ENCODE assay signal across 16 cellular contexts in genomic region chr4:119139316-119139715, GRCh38. TPM values are rescaled to one million over a fixed set of nuclear protein-coding genes. Genes with fewer than 3 reads are reported as not detected.
DNase-seq lines count a peak whose midpoint lies in the region; ATAC-seq and TF ChIP-seq lines count a peak whose summit lies in the region.
"Had no signal": no experiment of that assay in that cellular context is flagged by ENCODE, and none has a peak within 500 bp of the region (broad histone marks: within the 10 kb centered on the region; RNA-seq: fewer than 3 reads in every experiment).

No MANE protein-coding gene starts in this region.

- peak overlapping the region; percentile 77 for H3K4me3 Mint-ChIP-seq in T-helper 17 cell
- H3K4me3 Mint-ChIP-seq in stimulated activated effector memory CD8-positive, alpha-beta T cell treated with anti-CD3 and anti-CD28 coated beads, Interleukin-12 subunit alpha, Interleukin-12 subunit beta, amount 100 ng/mL, for 72 hours = no peak overlapping the region
- H3K4me3 Mint-ChIP-seq: WTC11 had no signal

- H3K36me3 ChIP-seq in cardiac muscle cell (no peaks in the 10 kb centered on the region), fibroblast of lung (ENCODE audit: control insufficient read depth, insufficient read depth, low read length) (no peaks in the 10 kb centered on the region)

- H3K9me3 ChIP-seq in cardiac muscle cell (ENCODE audit: low read depth) (no peaks in the 10 kb centered on the region), T-helper 17 cell (ENCODE audit: control insufficient read depth, low read length, poor library complexity, severe bottlenecking) (no peaks in the 10 kb centered on the region), fibroblast of lung (ENCODE audit: control insufficient read depth, insufficient read depth, low read depth, low read length) (no peaks in the 10 kb centered on the region)
- H3K9me3 ChIP-seq: mucosa of descending colon had no signal

- intact Hi-C loops in Right ventricle myocardium inferior (cut with DNase I) = loop anchor here (5.0 kb wide), 2 partner anchors 57 to 157 kb away; no protein-coding TSS in a partner anchor

- H3K27ac Mint-ChIP-seq in T-helper 17 cell = peak overlapping the region; percentile 88
- H3K27ac Mint-ChIP-seq in stimulated activated effector memory CD8-positive, alpha-beta T cell treated with anti-CD3 and anti-CD28 coated beads, Interleukin-12 subunit alpha, Interleukin-12 subunit beta, amount 100 ng/mL, for 72 hours = peak overlapping the region; percentile 16
- H3K27ac Mint-ChIP-seq: WTC11 had no signal

- peaks cover 37% of the 10 kb centered on the region for H3K4me1 ChIP-seq in cardiac muscle cell (ENCODE audit: low read depth)
- peaks cover 5% of the 10 kb centered on the region for H3K4me1 ChIP-seq in fibroblast of lung (ENCODE audit: control insufficient read depth, extremely low read depth, insufficient read depth, low read length)

- peak overlapping the region; percentile 8 for H3K27ac ChIP-seq in cardiac muscle cell
- H3K27ac ChIP-seq in fibroblast of lung (ENCODE audit: insufficient read depth, low read length) = no peak overlapping the region

- H3K4me1 Mint-ChIP-seq in T-helper 17 cell = peaks cover 37% of the 10 kb centered on the region
- H3K4me1 Mint-ChIP-seq in stimulated activated effector memory CD8-positive, alpha-beta T cell treated with anti-CD3 and anti-CD28 coated beads, Interleukin-12 subunit alpha, Interleukin-12 subunit beta, amount 100 ng/mL, for 72 hours = peaks cover 10% of the 10 kb centered on the region

- no peaks in the 10 kb centered on the region for H3K27me3 Mint-ChIP-seq in T-helper 17 cell

- H3K79me2 ChIP-seq in fibroblast of lung (ENCODE audit: control insufficient read depth, insufficient read depth, low read length) = no peaks in the 10 kb centered on the region

- H3K4me3 ChIP-seq in cardiac muscle cell = no peak overlapping the region
- no peak overlapping the region for H3K4me3 ChIP-seq in fibroblast of lung (replicated peaks in 1 of 4; ENCODE audit: control extremely low read depth in 1 of 4, insufficient read depth in 1 of 4, low read depth in 3 of 4, low read length in 4 of 4)
- H3K4me3 ChIP-seq: mucosa of descending colon, skin epidermis had no signal

- H3K27me3 ChIP-seq in cardiac muscle cell = no peaks in the 10 kb centered on the region
- H3K27me3 ChIP-seq in fibroblast of lung (ENCODE audit: control insufficient read depth, insufficient read depth, low read length) = no peaks in the 10 kb centered on the region

- no peaks in the 10 kb centered on the region for H3K36me3 Mint-ChIP-seq in T-helper 17 cell (ENCODE audit: low read depth)
- no peaks in the 10 kb centered on the region for H3K36me3 Mint-ChIP-seq in stimulated activated effector memory CD8-positive, alpha-beta T cell treated with anti-CD3 and anti-CD28 coated beads, Interleukin-12 subunit alpha, Interleukin-12 subunit beta, amount 100 ng/mL, for 72 hours
- H3K36me3 Mint-ChIP-seq: WTC11 had no signal

- H3K4me2 ChIP-seq in fibroblast of lung (ENCODE audit: extremely low read depth, insufficient read depth, low read length) = no peak overlapping the region

- no peak overlapping the region for H3K9ac ChIP-seq in fibroblast of lung (ENCODE audit: insufficient read depth, low read length)

- TF ChIP-seq CTCF in cardiac muscle cell (IDR thresholded peaks at IDR 0.05; ENCODE audit: low read depth, low read length) (no peak), fibroblast of lung (conservative IDR thresholded peaks at IDR 0.05 in 1 of 2, IDR thresholded peaks at IDR 0.05 in 1 of 2; ENCODE audit: low read depth in 1 of 2, low read length in 2 of 2) (no peak)

- no peaks in the 10 kb centered on the region for H4K20me1 ChIP-seq in fibroblast of lung (ENCODE audit: control insufficient read depth, extremely low read depth, insufficient read depth, low read length)

- no peaks in the 10 kb centered on the region for H3K9me3 Mint-ChIP-seq in stimulated activated effector memory CD8-positive, alpha-beta T cell treated with anti-CD3 and anti-CD28 coated beads, Interleukin-12 subunit alpha, Interleukin-12 subunit beta, amount 100 ng/mL, for 72 hours
- H3K9me3 Mint-ChIP-seq: WTC11 had no signal

- ATAC-seq in Right ventricle myocardium inferior (no peak), T-helper 17 cell (no peak), HG03460 (IDR thresholded peaks at IDR 0.05; ENCODE audit: unreplicated experiment) (no peak)
- no peak for ATAC-seq in stimulated activated effector memory CD8-positive, alpha-beta T cell treated with anti-CD3 and anti-CD28 coated beads, Interleukin-12 subunit alpha, Interleukin-12 subunit beta, amount 100 ng/mL, for 72 hours
- ATAC-seq: WTC11 had no signal

- DNase-seq in cardiac muscle cell (ENCODE audit: low read depth in 1 of 2, low spot score in 1 of 2) (peak in 1 of 2 donors; percentile 37), Right ventricle myocardium inferior (ENCODE audit: missing footprints) (no peak), T-helper 17 cell (no peak), fibroblast of lung (ENCODE audit: low read depth in 2 of 2) (peak; percentile 18 to 23), NCI-H2171 treated with DMSO at 0.1 percent for 48 hours (lab: John Stamatoyannopoulos, UW) (no peak)
- DNase-seq in stimulated activated effector memory CD8-positive, alpha-beta T cell treated with anti-CD3 and anti-CD28 coated beads, Interleukin-12 subunit alpha, Interleukin-12 subunit beta, amount 100 ng/mL, for 72 hours (ENCODE audit: low spot score in 2 of 2) = no peak
- DNase-seq in stimulated activated CD4-positive, alpha-beta T cell treated with anti-CD3 and anti-CD28 coated beads, Interleukin-1b, Interleukin-23, amount 100 ng/mL, for 48 hours = no peak
- DNase-seq: activated naive CD4-positive, alpha-beta T cell treated with Interleukin-2 at 50 U/mL for 16 hours; mucosa of descending colon; NCI-H1048; SHP77 treated with DMSO at 0.1 percent for 48 hours had no signal

- peak overlapping the region; percentile 61 for H2AFZ ChIP-seq in fibroblast of lung (ENCODE audit: low read length)

RNA-seq across cellular contexts. Expression of gene MYOZ2, which starts 3.7 kb away (rescaled TPM):
- total RNA-seq in cardiac muscle cell (18.0 and 29.0 TPM in 2 replicates), Right ventricle myocardium inferior (748 TPM), T-helper 17 cell (not detected), fibroblast of lung (0.17 and 0.26 TPM in 2 replicates)
- polyA plus RNA-seq in cardiac muscle cell (45.1 and 54.0 TPM in 2 replicates), fibroblast of lung (0.55 and 0.59 TPM in 2 replicates)
- 0.30 and 0.32 TPM in 2 replicates for polyA plus RNA-seq in fibroblast of lung (2012)
- polyA minus RNA-seq in fibroblast of lung (ENCODE audit: low replicate concordance) = not detected in 2 replicates
- total RNA-seq: G401, NCI-H460, WTC11 had no signal

Comparison
In these comparisons a context has a peak if more than half of its experiments do, and no peak if none do; other contexts are left out.
1. RNA of gene MYOZ2, which starts 3.7 kb away (total RNA-seq): 748 TPM in Right ventricle myocardium inferior (single experiment); 18.0 to 29.0 TPM in cardiac muscle cell, 0.17 to 0.26 TPM in fibroblast of lung and not detected in T-helper 17 cell; every median in the first group is over 10 times any median in the second.
2. DNase-seq: peak in fibroblast of lung (2 of 2); none in Right ventricle myocardium inferior (single experiment), T-helper 17 cell (0 of 3), stimulated activated effector memory CD8-positive, alpha-beta T cell treated with anti-CD3 and anti-CD28 coated beads, Interleukin-12 subunit alpha, Interleukin-12 subunit beta, amount 100 ng/mL, for 72 hours (0 of 2), NCI-H2171 treated with DMSO at 0.1 percent for 48 hours (single experiment) and stimulated activated CD4-positive, alpha-beta T cell treated with anti-CD3 and anti-CD28 coated beads, Interleukin-1b, Interleukin-23, amount 100 ng/mL, for 48 hours (single experiment).